12 cellular contexts compared by ENCODE assay signal in genomic region chr10:44993226-44993921, GRCh38. TPM values are rescaled to one million over a fixed set of nuclear protein-coding genes. Genes with fewer than 3 reads are reported as not detected.
DNase-seq lines count a peak whose midpoint lies in the region; TF ChIP-seq lines count a peak whose summit lies in the region.
"Had no signal": no experiment of that assay in that cellular context is flagged by ENCODE, and none has a peak within 500 bp of the region (broad histone marks: within the 10 kb centered on the region; RNA-seq: fewer than 3 reads in every experiment).

No MANE protein-coding gene starts in this region.

- H3K4me1 Mint-ChIP-seq in activated CD4-positive, alpha-beta T cell treated with anti-CD3 and anti-CD28 coated beads, Interleukin-2, amount 10 ng/mL, durations not matched to agents 24 days and 14 days, result peaks cover 14% of the 10 kb centered on the region
- peaks cover 52% of the 10 kb centered on the region for H3K4me1 Mint-ChIP-seq in mesothelial cell of epicardium

- H3K27me3 Mint-ChIP-seq in activated CD4-positive, alpha-beta T cell treated with anti-CD3 and anti-CD28 coated beads, Interleukin-2, amount 10 ng/mL, durations not matched to agents 24 days and 14 days, result peaks cover 11% of the 10 kb centered on the region
- no peaks in the 10 kb centered on the region for H3K27me3 Mint-ChIP-seq in mesothelial cell of epicardium (ENCODE audit: low read depth)
- H3K27me3 Mint-ChIP-seq: activated naive CD8-positive, alpha-beta T cell treated with anti-CD3 and anti-CD28 coated beads, Interleukin-2, amount 50 U/mL, for 24 hours had no signal

- DNase-seq in activated CD4-positive, alpha-beta T cell treated with anti-CD3 and anti-CD28 coated beads, Interleukin-2, amount 10 ng/mL, durations not matched to agents 24 days and 14 days, result peak; percentile 50
- no peak for DNase-seq in activated CD4-positive, alpha-beta T cell treated with anti-CD3 and anti-CD28 coated beads for 48 hours
- DNase-seq in caudate nucleus (lab: John Stamatoyannopoulos, UW) (no peak), mesothelial cell of epicardium (ENCODE audit: low spot score in 2 of 2, unreplicated experiment in 2 of 2) (no peak), ureter (ENCODE audit: low spot score) (no peak), activated gamma-delta T cell (lab: John Stamatoyannopoulos, UW) (no peak)
- DNase-seq in activated CD4-positive, CD25-positive, alpha-beta regulatory T cell (lab: John Stamatoyannopoulos, UW), result no peak
- DNase-seq: activated naive CD8-positive, alpha-beta T cell treated with anti-CD3 and anti-CD28 coated beads, Interleukin-2, amount 50 U/mL, for 24 hours; Calu3; T1000 had no signal

- no peaks in the 10 kb centered on the region for H3K9me3 Mint-ChIP-seq in activated CD4-positive, alpha-beta T cell treated with anti-CD3 and anti-CD28 coated beads, Interleukin-2, amount 10 ng/mL, durations not matched to agents 24 days and 14 days
- H3K9me3 Mint-ChIP-seq in mesothelial cell of epicardium, result no peaks in the 10 kb centered on the region
- H3K9me3 Mint-ChIP-seq: activated naive CD8-positive, alpha-beta T cell treated with anti-CD3 and anti-CD28 coated beads, Interleukin-2, amount 50 U/mL, for 24 hours had no signal

- H3K36me3 Mint-ChIP-seq in activated CD4-positive, alpha-beta T cell treated with anti-CD3 and anti-CD28 coated beads, Interleukin-2, amount 10 ng/mL, durations not matched to agents 24 days and 14 days (ENCODE audit: low read depth), result no peaks in the 10 kb centered on the region
- H3K36me3 Mint-ChIP-seq in mesothelial cell of epicardium, result peaks cover 2% of the 10 kb centered on the region

- intact Hi-C loops in activated CD4-positive, alpha-beta T cell treated with anti-CD3 and anti-CD28 coated beads, Interleukin-2, amount 10 ng/mL, durations not matched to agents 24 days and 14 days (cut with micrococcal nuclease), result no loop called here

- no peak for TF ChIP-seq CTCF in mesothelial cell of epicardium (IDR thresholded peaks at IDR 0.05; ENCODE audit: unreplicated experiment)

- peak overlapping the region; percentile 48 for H3K27ac Mint-ChIP-seq in activated CD4-positive, alpha-beta T cell treated with anti-CD3 and anti-CD28 coated beads, Interleukin-2, amount 10 ng/mL, durations not matched to agents 24 days and 14 days
- peak overlapping the region; percentile 27 for H3K27ac Mint-ChIP-seq in mesothelial cell of epicardium
- H3K27ac Mint-ChIP-seq: activated naive CD8-positive, alpha-beta T cell treated with anti-CD3 and anti-CD28 coated beads, Interleukin-2, amount 50 U/mL, for 24 hours had no signal

- H3K27ac ChIP-seq in caudate nucleus (ENCODE audit: low read depth, low read length) (peak overlapping the region; percentile 46), temporal lobe (ENCODE audit: low read depth, low read length) (peak overlapping the region; percentile 94)

- H3K4me3 Mint-ChIP-seq in activated CD4-positive, alpha-beta T cell treated with anti-CD3 and anti-CD28 coated beads, Interleukin-2, amount 10 ng/mL, durations not matched to agents 24 days and 14 days, result no peak overlapping the region
- no peak overlapping the region for H3K4me3 Mint-ChIP-seq in mesothelial cell of epicardium
- H3K4me3 Mint-ChIP-seq: activated naive CD8-positive, alpha-beta T cell treated with anti-CD3 and anti-CD28 coated beads, Interleukin-2, amount 50 U/mL, for 24 hours had no signal

RNA-seq across cellular contexts. Expression of gene ZNF22, which starts 7.3 kb away (rescaled TPM):
- total RNA-seq in activated CD4-positive, alpha-beta T cell treated with anti-CD3 and anti-CD28 coated beads, Interleukin-2, amount 10 ng/mL, durations not matched to agents 24 days and 14 days, result 26.0 and 26.7 TPM in 2 replicates
- total RNA-seq in mesothelial cell of epicardium (44.7 to 46.8 TPM (median 45.2 TPM) in 3 replicates), temporal lobe (34.4 TPM), ureter (21.2 TPM)

RNA-seq across cellular contexts. Expression of gene DEPP1, which starts 14.8 kb away (rescaled TPM):
- 3.3 and 4.3 TPM in 2 replicates for total RNA-seq in activated CD4-positive, alpha-beta T cell treated with anti-CD3 and anti-CD28 coated beads, Interleukin-2, amount 10 ng/mL, durations not matched to agents 24 days and 14 days
- total RNA-seq in mesothelial cell of epicardium (8.0 to 11.1 TPM (median 10.1 TPM) in 3 replicates), temporal lobe (3.4 TPM), ureter (62.7 TPM)

RNA-seq across cellular contexts. Expression of gene RASSF4, which starts 33.8 kb away (rescaled TPM):
- 1.3 and 1.5 TPM in 2 replicates for total RNA-seq in activated CD4-positive, alpha-beta T cell treated with anti-CD3 and anti-CD28 coated beads, Interleukin-2, amount 10 ng/mL, durations not matched to agents 24 days and 14 days
- total RNA-seq in mesothelial cell of epicardium, result 15.4 to 16.6 TPM (median 16.3 TPM) in 3 replicates
- total RNA-seq in temporal lobe, result 12.0 TPM
- total RNA-seq in ureter, result 22.7 TPM
- total RNA-seq: MCF 10A had no signal
